ENCODE assay signal across 8 cellular contexts in the genomic region with DNA sequence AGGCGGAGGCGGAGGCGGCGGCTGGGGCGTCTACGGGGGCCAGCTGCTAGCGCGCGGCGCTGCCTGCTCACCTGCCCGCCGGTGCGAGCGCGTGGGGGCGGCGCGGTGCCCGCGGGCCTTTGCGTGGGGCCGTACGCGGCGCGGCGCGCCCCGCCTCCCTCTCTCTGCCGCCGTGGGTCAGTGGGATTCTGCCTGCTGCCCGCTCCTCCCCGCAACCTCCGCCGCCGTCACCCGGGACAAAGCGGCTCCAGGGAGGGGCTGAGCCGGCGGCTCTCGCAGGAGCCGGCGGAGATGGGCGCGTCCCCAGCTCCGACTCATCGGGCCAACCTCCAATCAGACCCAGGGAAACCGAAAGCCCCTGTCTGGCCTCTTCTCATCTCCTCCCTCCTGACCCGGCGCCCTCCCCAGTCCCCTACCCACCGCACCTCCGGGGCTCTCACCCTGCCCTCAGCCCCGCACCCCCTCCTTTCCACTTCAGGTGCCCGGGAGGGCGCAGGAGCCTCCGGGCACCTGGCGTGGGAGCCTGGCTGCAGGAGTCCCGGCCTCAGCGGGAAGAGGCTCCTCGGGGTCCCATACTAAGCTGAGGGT. TPM values are rescaled to one million over a fixed set of nuclear protein-coding genes. Genes with fewer than 3 reads are reported as not detected.
DNase-seq lines count a peak whose midpoint lies in the region; ATAC-seq, FAIRE-seq and TF ChIP-seq lines count a peak whose summit lies in the region.

RCAN2 (minus strand) TSS at position 249 of the 588 bp plus-strand sequence.

- no peaks in the 10 kb centered on the region for H4K20me1 ChIP-seq in keratinocyte (ENCODE audit: control insufficient read depth, extremely low read depth, insufficient read depth, low read length)

- H3K36me3 Mint-ChIP-seq in chondrocyte (ENCODE audit: low read depth): no peaks in the 10 kb centered on the region

- no peak within 1 kb of the TSS for H3K9ac ChIP-seq in keratinocyte (ENCODE audit: control insufficient read depth, extremely low read depth, insufficient read depth, low read length)

- peak within 1 kb of the TSS; percentile 76 for H3K4me3 Mint-ChIP-seq in chondrocyte (ENCODE audit: unreplicated experiment)

- H3K4me1 Mint-ChIP-seq in chondrocyte (ENCODE audit: low read depth): peaks cover 19% of the 10 kb centered on the region

- no peaks in the 10 kb centered on the region for H3K9me3 Mint-ChIP-seq in chondrocyte (ENCODE audit: low read depth)

- peak within 1 kb of the TSS; percentile 73 for H3K4me2 ChIP-seq in keratinocyte (ENCODE audit: control insufficient read depth, extremely low read depth, insufficient read depth, low read depth, low read length)

- CTCF ChIA-PET in AG04450 (lab: Charles Lee): no interaction called here

- no peak for TF ChIP-seq CTCF in AG04450 (IDR thresholded peaks at IDR 0.05; ENCODE audit: low read depth, low read length)
- TF ChIP-seq CTCF in chondrocyte (IDR thresholded peaks at IDR 0.05): no peak
- TF ChIP-seq CTCF in keratinocyte (optimal IDR thresholded peaks at IDR 0.05 in 1 of 3, IDR thresholded peaks at IDR 0.05 in 1 of 3, conservative IDR thresholded peaks at IDR 0.05 in 1 of 3; ENCODE audit: extremely low read depth in 1 of 3, insufficient read depth in 2 of 3, low read length in 3 of 3): no peak

- H3K27ac Mint-ChIP-seq in chondrocyte (ENCODE audit: unreplicated experiment): no peak within 1 kb of the TSS

- H3K4me3 ChIP-seq in AG04450 (ENCODE audit: low read depth, low read length): peak within 1 kb of the TSS; percentile 36
- peak within 1 kb of the TSS; percentile 41 to 62 (median 49) for H3K4me3 ChIP-seq in keratinocyte (ENCODE audit: control insufficient read depth in 2 of 3, extremely low read depth in 1 of 3, insufficient read depth in 2 of 3, low read depth in 1 of 3, low read length in 3 of 3)
- peak within 1 kb of the TSS; percentile 42 to 67 (median 53) for H3K4me3 ChIP-seq in skin epidermis

- peaks cover 4% of the 10 kb centered on the region for H3K4me1 ChIP-seq in keratinocyte (ENCODE audit: control insufficient read depth, extremely low read depth, insufficient read depth, low read length)

- no peaks in the 10 kb centered on the region for H3K9me1 ChIP-seq in keratinocyte (ENCODE audit: control insufficient read depth, extremely low read depth, insufficient read depth, low read length)

- DNase-seq in AG04450 (ENCODE audit: low read depth, low spot score) (no peak), HPDE6-E6E7 (ENCODE audit: extremely low spot score) (peak; percentile 48), SW 1271 (lab: John Stamatoyannopoulos, UW) (peak; percentile 5 to 22), chondrocyte (ENCODE audit: low spot score) (peak; percentile 77), keratinocyte (ENCODE audit: low read depth, low spot score) (no peak), SIG-M5 treated with dmso at 0.1 percent for 504 hours (lab: John Stamatoyannopoulos, UW; ENCODE audit: unreplicated experiment) (no peak)

- H2AFZ ChIP-seq in keratinocyte (ENCODE audit: control insufficient read depth, low read length): peak within 1 kb of the TSS; percentile 21

- POLR2A ChIA-PET in AG04450 (lab: Yijun Ruan, JAX): no interaction called here

- FAIRE-seq in keratinocyte (lab: Jason Lieb, UNC): no peak

- no peaks in the 10 kb centered on the region for H3K36me3 ChIP-seq in keratinocyte (ENCODE audit: control insufficient read depth in 2 of 2, extremely low read depth in 1 of 2, insufficient read depth in 2 of 2, low read length in 2 of 2)

- H3K27ac ChIP-seq in AG04450 (ENCODE audit: low read depth, low read length) (no peak within 1 kb of the TSS), keratinocyte (ENCODE audit: control insufficient read depth, insufficient read depth, low read length) (no peak within 1 kb of the TSS), skin epidermis (peak within 1 kb of the TSS in 8 of 21 experiments; percentile 19 to 78 (median 59))

- H3K27me3 ChIP-seq in AG04450 (ENCODE audit: control insufficient read depth, insufficient read depth, low read length) (peaks cover 24% of the 10 kb centered on the region), keratinocyte (ENCODE audit: control insufficient read depth, extremely low read depth, insufficient read depth, low read length) (peaks cover 52% of the 10 kb centered on the region)

- H3K27me3 Mint-ChIP-seq in chondrocyte (ENCODE audit: low read depth): peaks cover 13% of the 10 kb centered on the region

- dilution Hi-C loops in keratinocyte (cut with MboI; ENCODE audit: extremely low pct_ligation_motif_present, low sequenced_read_pairs): no loop called here

- H3K79me2 ChIP-seq in keratinocyte (ENCODE audit: control insufficient read depth, insufficient read depth, low read length): no peaks in the 10 kb centered on the region

- ATAC-seq in GM18498 (IDR thresholded peaks at IDR 0.05; ENCODE audit: unreplicated experiment): peak; percentile 73

- H3K9me3 ChIP-seq in AG04450 (ENCODE audit: control insufficient read depth, insufficient read depth, low read length) (no peaks in the 10 kb centered on the region; the same call in 1 of the 2 replicates), keratinocyte (ENCODE audit: control insufficient read depth, low read depth, low read length) (no peaks in the 10 kb centered on the region)

RNA-seq across cellular contexts. Expression of gene RCAN2, which starts in this region (rescaled TPM):
- polyA plus RNA-seq in AG04450 (2011; rRNA removed) (0.11 TPM in 2 replicates), keratinocyte (0.02 to 0.04 TPM in 2 of 3 replicates, not detected in the other)
- polyA minus RNA-seq in AG04450 (2011; rRNA and poly(A)+ RNA removed): 0.05 and 0.22 TPM in 2 replicates
- 3.7 to 23.9 TPM (median 23.8 TPM) in 3 replicates for total RNA-seq in chondrocyte
- polyA plus RNA-seq in keratinocyte (2011; ENCODE audit: low read depth): 0.07 TPM
- 0.06 and 0.09 TPM in 2 replicates for polyA plus RNA-seq in keratinocyte (2011; cell fraction: cytosol; rRNA removed)
- 0.10 and 0.13 TPM in 2 replicates for polyA plus RNA-seq in keratinocyte (2011; cell fraction: nucleus; rRNA removed)
- polyA plus RNA-seq in keratinocyte (2012; ENCODE audit: low replicate concordance): 0.04 TPM in 1 of 2 replicates, not detected in the other
- polyA minus RNA-seq in keratinocyte: not detected in 3 replicates
- polyA minus RNA-seq in keratinocyte (2011; cell fraction: cytosol; rRNA and poly(A)+ RNA removed): not detected
- not detected in 2 replicates for polyA minus RNA-seq in keratinocyte (2011; cell fraction: nucleus; rRNA and poly(A)+ RNA removed)

Comparison
In these comparisons a context has a peak if more than half of its experiments do, and no peak if none do; other contexts are left out.
1. DNase-seq: peak in HPDE6-E6E7 (single experiment), SW 1271 (2 of 2) and chondrocyte (single experiment); none in AG04450 (single experiment), keratinocyte (single experiment) and SIG-M5 treated with dmso at 0.1 percent for 504 hours (single experiment).
2. Peak in every context shown above with its lines, with median percentiles within 50 percentile points of each other: H3K4me3 ChIP-seq.